Comparison of ENCODE assay signal across 23 cellular contexts in the genomic region with DNA sequence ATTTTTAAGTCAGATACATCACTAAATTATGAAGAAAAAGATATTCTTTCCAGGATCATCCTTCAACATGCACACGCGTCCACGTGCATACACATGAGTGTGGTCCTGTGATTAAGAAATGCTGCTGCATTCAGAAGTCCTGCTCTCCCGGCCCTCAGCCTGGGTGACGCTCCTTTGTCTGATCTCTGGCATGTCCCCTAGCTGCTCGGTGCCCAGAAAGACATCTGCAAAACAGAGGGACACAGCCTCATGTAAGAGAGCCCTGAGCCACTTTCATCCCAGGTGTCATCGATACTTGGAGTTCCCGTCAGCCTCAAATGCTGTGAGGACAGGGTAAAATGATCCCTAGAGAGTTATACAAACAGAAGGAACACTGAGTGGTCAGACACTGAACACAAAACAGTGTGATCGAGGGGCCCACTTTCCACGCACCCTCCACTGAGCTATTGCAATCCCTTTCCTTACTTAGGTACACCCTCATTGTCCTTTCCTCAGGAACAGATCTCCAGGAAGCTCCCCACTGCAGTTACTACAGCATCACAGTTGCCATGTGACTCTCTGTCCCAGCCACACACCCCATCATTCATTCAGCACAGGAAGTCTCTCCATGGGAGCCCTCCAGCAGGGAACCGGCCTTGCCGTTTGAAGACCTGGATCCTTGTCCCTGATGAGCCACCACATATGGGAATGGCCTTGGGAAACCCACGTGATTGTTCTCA. TPM values are rescaled to one million over a fixed set of nuclear protein-coding genes. Genes with fewer than 3 reads are reported as not detected.
DNase-seq lines count a peak whose midpoint lies in the region; ATAC-seq and TF ChIP-seq lines count a peak whose summit lies in the region.
"Had no signal": no experiment of that assay in that cellular context is flagged by ENCODE, and none has a peak within 500 bp of the region (broad histone marks: within the 10 kb centered on the region; RNA-seq: fewer than 3 reads in every experiment).

No MANE protein-coding gene starts in this region.

- H3K27ac ChIP-seq in neuronal stem cell (replicated peaks; ENCODE audit: low read length) (no peak overlapping the region), MM.1S (ENCODE audit: low read length) (no peak overlapping the region)
- H3K27ac ChIP-seq: lower lobe of right lung, parathyroid adenoma, PC-9, SJSA1 had no signal

- peak overlapping the region; percentile 3 for H2AFZ ChIP-seq in neuronal stem cell (ENCODE audit: low read length)
- no peak overlapping the region for H2AFZ ChIP-seq in MM.1S (ENCODE audit: low read length)
- H2AFZ ChIP-seq: parathyroid adenoma, PC-9 had no signal

- DNase-seq in DMS53 (lab: John Stamatoyannopoulos, UW): peak; percentile 76
- DNase-seq in NCI-H1092 treated with DMSO at 0.1 percent for 48 hours (lab: John Stamatoyannopoulos, UW): peak; percentile 58
- DNase-seq in dermis blood vessel endothelial cell: peak; percentile 37
- DNase-seq in neuronal stem cell (ENCODE audit: low spot score): no peak
- DNase-seq in central memory CD4-positive, alpha-beta T cell: no peak
- DNase-seq in Calu3: no peak
- no peak for DNase-seq in MM.1S
- DNase-seq: activated naive CD4-positive, alpha-beta T cell; amygdala; effector CD4-positive, alpha-beta T cell; lower lobe of right lung; naive B cell; NCI-H526; PC-9; stimulated activated CD8-positive, alpha-beta memory T cell treated with anti-CD3 and anti-CD28 coated beads, Interleukin-4, amount 100 ng/mL, for 48 hours; substantia nigra had no signal

- H2BK15ac ChIP-seq in neuronal stem cell (ENCODE audit: low read length): no peak overlapping the region

- ATAC-seq in GM18868 (IDR thresholded peaks at IDR 0.05; ENCODE audit: unreplicated experiment): no peak
- ATAC-seq: HepG2, lower lobe of right lung had no signal

- no peak overlapping the region for H4K91ac ChIP-seq in neuronal stem cell (ENCODE audit: low read depth, low read length, poor library complexity)

- H3K4me3 Mint-ChIP-seq in Calu3 (ENCODE audit: low read depth, unreplicated experiment): no peak overlapping the region
- H3K4me3 Mint-ChIP-seq: central memory CD8-positive, alpha-beta T cell; naive B cell; T-helper 2 cell treated with Interferon-gamma antibody and Interleukin-4, amounts not matched to agents 5 μg/mL and 100 μg/mL, for 36 hours had no signal

- no peaks in the 10 kb centered on the region for H3F3A ChIP-seq in MM.1S (ENCODE audit: insufficient read depth, low read length)

- no peak overlapping the region for H3K4me2 ChIP-seq in neuronal stem cell (ENCODE audit: insufficient read depth, low read length, poor library complexity, severe bottlenecking)
- no peak overlapping the region for H3K4me2 ChIP-seq in MM.1S (ENCODE audit: low read depth, low read length)
- H3K4me2 ChIP-seq: PC-9, smooth muscle cell had no signal

- no CpG with 5 or more reads among the region's 13 CpGs for WGBS in neuronal stem cell (ENCODE audit: extremely low coverage in 2 of 2, insufficient read length in 2 of 2, insufficient replicate concordance in 1 of 2), 2 donors

- H4K20me1 ChIP-seq in MM.1S (ENCODE audit: insufficient read depth, low read length): no peaks in the 10 kb centered on the region

- no peaks in the 10 kb centered on the region for H3K9me3 Mint-ChIP-seq in Calu3 (ENCODE audit: low read depth, unreplicated experiment)
- H3K9me3 Mint-ChIP-seq: central memory CD8-positive, alpha-beta T cell; T-helper 2 cell treated with Interferon-gamma antibody and Interleukin-4, amounts not matched to agents 5 μg/mL and 100 μg/mL, for 36 hours had no signal

- peaks cover 5% of the 10 kb centered on the region in 2 donors for H3K4me1 ChIP-seq in neuronal stem cell (ENCODE audit: control insufficient read depth in 2 of 2, insufficient read depth in 1 of 2, low read depth in 1 of 2, low read length in 2 of 2)
- no peaks in the 10 kb centered on the region for H3K4me1 ChIP-seq in MM.1S (ENCODE audit: low read length)
- H3K4me1 ChIP-seq: SJSA1 had no signal

- intact Hi-C loops in Calu3 (cut with micrococcal nuclease; ENCODE audit: unreplicated experiment): no loop called here

- H3K4me3 ChIP-seq in neuronal stem cell (ENCODE audit: low read length in 2 of 2) (no peak overlapping the region), MM.1S (ENCODE audit: low read length) (no peak overlapping the region)
- H3K4me3 ChIP-seq: lower lobe of right lung, PC-9, SJSA1, smooth muscle cell had no signal

- TF ChIP-seq CTCF in Calu3 (IDR thresholded peaks at IDR 0.05; ENCODE audit: unreplicated experiment) (no peak), MM.1S (IDR thresholded peaks at IDR 0.05; ENCODE audit: low read length) (no peak)

- no peak overlapping the region for H2BK12ac ChIP-seq in neuronal stem cell (ENCODE audit: low read length)

- no peak overlapping the region for H4K8ac ChIP-seq in neuronal stem cell (ENCODE audit: low read depth, low read length)

- H3K27ac Mint-ChIP-seq in Calu3 (ENCODE audit: unreplicated experiment): no peak overlapping the region
- H3K27ac Mint-ChIP-seq: T-helper 2 cell treated with Interferon-gamma antibody and Interleukin-4, amounts not matched to agents 5 μg/mL and 100 μg/mL, for 36 hours had no signal

- H3K36me3 Mint-ChIP-seq in Calu3 (ENCODE audit: insufficient read depth, unreplicated experiment): no peaks in the 10 kb centered on the region

- H3K14ac ChIP-seq in neuronal stem cell (ENCODE audit: low read length): no peak overlapping the region

- no peaks in the 10 kb centered on the region for H3K36me3 ChIP-seq in neuronal stem cell (replicated peaks in 1 of 2; ENCODE audit: control insufficient read depth in 2 of 2, insufficient read depth in 2 of 2, low read length in 2 of 2)
- H3K36me3 ChIP-seq in MM.1S (replicated peaks; ENCODE audit: insufficient read depth, low read length): no peaks in the 10 kb centered on the region
- H3K36me3 ChIP-seq: lower lobe of right lung, SJSA1 had no signal

- no peak overlapping the region for H2AK5ac ChIP-seq in neuronal stem cell (ENCODE audit: low read depth, low read length)

- no peaks in the 10 kb centered on the region for H3K79me2 ChIP-seq in MM.1S (ENCODE audit: low read length)
- H3K79me2 ChIP-seq: parathyroid adenoma had no signal

- H3K9me2 ChIP-seq in MM.1S (replicated peaks; ENCODE audit: insufficient read depth, low read length): no peaks in the 10 kb centered on the region

- CTCF ChIA-PET in Calu3 (lab: Charles Lee): no interaction called here

- H3K9me3 ChIP-seq in neuronal stem cell (replicated peaks in 1 of 2; ENCODE audit: control insufficient read depth in 2 of 2, insufficient read depth in 1 of 2, low read depth in 1 of 2, low read length in 2 of 2) (no peaks in the 10 kb centered on the region), MM.1S (replicated peaks; ENCODE audit: insufficient read depth, low read length) (no peaks in the 10 kb centered on the region)
- H3K9me3 ChIP-seq: lower lobe of right lung, SJSA1 had no signal

- H3K27me3 ChIP-seq in neuronal stem cell (ENCODE audit: control insufficient read depth in 3 of 3, insufficient read depth in 3 of 3, low read depth in 1 of 3, low read length in 3 of 3): peaks cover 0 to 4% (median 0%) of the 10 kb centered on the region in 3 experiments
- no peaks in the 10 kb centered on the region for H3K27me3 ChIP-seq in MM.1S (replicated peaks; ENCODE audit: insufficient read depth, low read length)
- H3K27me3 ChIP-seq: SJSA1 had no signal

- no peak overlapping the region for H2BK120ac ChIP-seq in neuronal stem cell (ENCODE audit: low read depth, low read length)

- H3K4me1 Mint-ChIP-seq in Calu3 (ENCODE audit: low read depth, unreplicated experiment): peaks cover 8% of the 10 kb centered on the region

- H3K4ac ChIP-seq in neuronal stem cell (ENCODE audit: low read length): no peak overlapping the region

- H3K27me3 Mint-ChIP-seq in Calu3 (ENCODE audit: unreplicated experiment): peaks cover 12% of the 10 kb centered on the region

- H3K23ac ChIP-seq in neuronal stem cell (ENCODE audit: low read depth, low read length, poor library complexity): no peak overlapping the region

- no peak overlapping the region for H3K18ac ChIP-seq in neuronal stem cell (ENCODE audit: low read length)

- BruUV-seq in Calu3 (replicated peaks; lab: Mats Ljungman, UMichigan): no TSS peak

- no peak overlapping the region for H2BK5ac ChIP-seq in neuronal stem cell (ENCODE audit: low read length)

- H3K79me1 ChIP-seq in neuronal stem cell (ENCODE audit: low read depth, low read length): no peaks in the 10 kb centered on the region

- H3K9ac ChIP-seq in neuronal stem cell (ENCODE audit: low read depth, low read length, poor library complexity): no peak overlapping the region
- no peak overlapping the region for H3K9ac ChIP-seq in MM.1S (ENCODE audit: low read length)
- H3K9ac ChIP-seq: parathyroid adenoma had no signal

RNA-seq across cellular contexts. Expression of a gene that starts 32.1 kb away (rescaled TPM):
- total RNA-seq in dermis blood vessel endothelial cell (3.3 and 9.0 TPM in 2 replicates), Calu3 (2022) (16.2 and 24.3 TPM in 2 replicates)
- polyA plus RNA-seq in neuronal stem cell (2013, experiment 1 of 2): 0.40 TPM
- 0.22 TPM for polyA plus RNA-seq in neuronal stem cell (2013, experiment 2 of 2)
- total RNA-seq: SJSA1 had no signal

Comparison
In these comparisons a context has a peak if more than half of its experiments do, and no peak if none do; other contexts are left out.
1. DNase-seq: peak in DMS53 (single experiment), NCI-H1092 treated with DMSO at 0.1 percent for 48 hours (single experiment) and dermis blood vessel endothelial cell (single experiment); none in neuronal stem cell (single experiment), central memory CD4-positive, alpha-beta T cell (single experiment), Calu3 (single experiment) and MM.1S (single experiment).